In the genomic region with DNA sequence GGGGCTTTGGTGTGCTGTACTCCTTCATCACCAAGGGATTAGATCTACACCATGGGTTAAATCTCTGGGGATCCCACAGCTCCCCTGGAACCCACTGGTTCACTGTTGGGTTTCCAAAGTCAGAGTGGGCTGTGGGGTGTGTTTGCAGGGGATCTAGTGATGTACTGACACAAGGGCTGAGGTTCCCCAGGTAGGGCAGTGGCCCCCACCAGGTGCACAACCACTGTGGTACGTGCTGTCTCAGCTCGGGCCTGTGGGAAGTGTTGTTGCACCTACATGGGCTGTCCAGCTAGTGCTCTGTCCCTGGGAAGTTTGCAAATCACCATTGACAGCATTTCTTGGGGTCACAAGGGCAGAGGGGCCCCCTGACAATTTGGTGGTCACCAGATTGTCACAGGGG, we compare ENCODE assay signal across 29 cellular contexts.
"Had no signal": no experiment of that assay in that cellular context is flagged by ENCODE, and none has a peak within 500 bp of the region (broad histone marks: within the 10 kb centered on the region; RNA-seq: fewer than 3 reads in every experiment).

No MANE protein-coding gene starts in this region.

- ATAC-seq: stimulated activated effector memory CD8-positive, alpha-beta T cell treated with anti-CD3 and anti-CD28 coated beads, Interleukin-12 subunit alpha, Interleukin-12 subunit beta, amount 100 ng/mL, for 72 hours; stimulated activated memory B cell treated with anti-CD40 and anti-IgM and Interleukin-4, amounts not matched to agents 10 μg/mL and 1 μg/mL and 100 μg/mL, for 72 hours; stimulated activated naive B cell treated with anti-CD40 and anti-IgM and Interleukin-4, amounts not matched to agents 10 μg/mL and 1 μg/mL and 100 μg/mL, for 72 hours; stimulated activated naive CD8-positive, alpha-beta T cell treated with anti-CD3 and anti-CD28 coated beads, Interleukin-15, amount 100 ng/mL, for 72 hours; stimulated activated naive CD8-positive, alpha-beta T cell treated with anti-CD3 and anti-CD28 coated beads, Interleukin-15, Interleukin-2, amounts not matched to agents 100 U/mL and 50 U/mL, for 24 hours had no signal

- H3K36me3 Mint-ChIP-seq: stimulated activated effector memory CD8-positive, alpha-beta T cell treated with anti-CD3 and anti-CD28 coated beads, Interleukin-12 subunit alpha, Interleukin-12 subunit beta, amount 100 ng/mL, for 72 hours; stimulated activated memory B cell treated with anti-CD40 and anti-IgM and Interleukin-4, amounts not matched to agents 10 μg/mL and 1 μg/mL and 100 μg/mL, for 72 hours; stimulated activated naive B cell treated with anti-CD40 and anti-IgM and Interleukin-4, amounts not matched to agents 10 μg/mL and 1 μg/mL and 100 μg/mL, for 72 hours; type B pancreatic cell had no signal

- H3K9me3 ChIP-seq: suprapubic skin, testis, thoracic aorta, thyroid gland, upper lobe of right lung, uterus, vagina had no signal

- H3K27me3 Mint-ChIP-seq: stimulated activated memory B cell treated with anti-CD40 and anti-IgM and Interleukin-4, amounts not matched to agents 10 μg/mL and 1 μg/mL and 100 μg/mL, for 72 hours; stimulated activated naive B cell treated with anti-CD40 and anti-IgM and Interleukin-4, amounts not matched to agents 10 μg/mL and 1 μg/mL and 100 μg/mL, for 72 hours; stimulated activated naive CD8-positive, alpha-beta T cell treated with anti-CD3 and anti-CD28 coated beads, Interleukin-15, amount 100 ng/mL, for 72 hours; stimulated activated naive CD8-positive, alpha-beta T cell treated with anti-CD3 and anti-CD28 coated beads, Interleukin-15, Interleukin-2, amounts not matched to agents 100 ng/mL and 50 ng/mL, for 24 hours; type B pancreatic cell had no signal

- H3K27ac Mint-ChIP-seq: stimulated activated effector memory CD8-positive, alpha-beta T cell treated with anti-CD3 and anti-CD28 coated beads, Interleukin-12 subunit alpha, Interleukin-12 subunit beta, amount 100 ng/mL, for 72 hours; stimulated activated memory B cell treated with anti-CD40 and anti-IgM and Interleukin-4, amounts not matched to agents 10 μg/mL and 1 μg/mL and 100 μg/mL, for 72 hours; stimulated activated naive B cell treated with anti-CD40 and anti-IgM and Interleukin-4, amounts not matched to agents 10 μg/mL and 1 μg/mL and 100 μg/mL, for 72 hours; stimulated activated naive CD8-positive, alpha-beta T cell treated with anti-CD3 and anti-CD28 coated beads, Interleukin-15, amount 100 ng/mL, for 72 hours; stimulated activated naive CD8-positive, alpha-beta T cell treated with anti-CD3 and anti-CD28 coated beads, Interleukin-15, Interleukin-2, amounts not matched to agents 100 ng/mL and 50 ng/mL, for 24 hours; type B pancreatic cell had no signal

- H3K27me3 ChIP-seq: stomach, suprapubic skin, testis, thyroid gland, tibial artery, tibial nerve, transverse colon, upper lobe of left lung, upper lobe of right lung, uterus, vagina had no signal

- H3K36me3 ChIP-seq: stomach, suprapubic skin, thoracic aorta, thyroid gland, tibial artery, tibial nerve, transverse colon, upper lobe of left lung, upper lobe of right lung, uterus, vagina had no signal

- DNase-seq: stimulated activated CD4-positive, alpha-beta T cell treated with anti-CD3 and anti-CD28 coated beads, Interleukin-2, amount 100 ng/mL, for 48 hours; stimulated activated CD4-positive, alpha-beta T cell treated with anti-CD3 and anti-CD28 coated beads, Interleukin-4, amount 100 ng/mL, for 1 hour; stimulated activated CD4-positive, alpha-beta T cell treated with anti-CD3 and anti-CD28 coated beads, Interleukin-4, amount 100 ng/mL, for 24 hours; stimulated activated CD4-positive, alpha-beta T cell treated with anti-CD3 and anti-CD28 coated beads, Interleukin-4, amount 100 ng/mL, for 4 hours; stimulated activated CD8-positive, alpha-beta memory T cell treated with anti-CD3 and anti-CD28 coated beads, Interleukin-4, amount 100 ng/mL, for 48 hours; stimulated activated naive B cell treated with anti-CD40 and anti-IgM and Interleukin-4, amounts not matched to agents 10 μg/mL and 1 μg/mL and 100 μg/mL, for 72 hours; stimulated activated naive CD4-positive, alpha-beta T cell; stimulated activated naive CD4-positive, alpha-beta T cell treated with Interleukin-2 at 50 U/mL for 16 hours; stimulated activated naive CD8-positive, alpha-beta T cell treated with anti-CD3 and anti-CD28 coated beads, Interleukin-15, amount 100 ng/mL, for 72 hours; stimulated activated naive CD8-positive, alpha-beta T cell treated with anti-CD3 and anti-CD28 coated beads, Interleukin-15, Interleukin-2, amounts not matched to agents 100 U/mL and 50 U/mL, for 24 hours; stomach; substantia nigra; testis; thyroid gland; tibial artery; transverse colon; trophoblast cell; upper lobe of right lung; uterus had no signal

- H3K4me3 ChIP-seq: stomach, suprapubic skin, testis, thoracic aorta, thyroid gland, tibial artery, tibial nerve, transverse colon, upper lobe of left lung, upper lobe of right lung, uterus, vagina had no signal

- H3K4me1 ChIP-seq: stomach, suprapubic skin, testis, thyroid gland, tibial artery, tibial nerve, transverse colon, upper lobe of left lung, upper lobe of right lung, uterus, vagina had no signal

- H3K9me3 Mint-ChIP-seq: type B pancreatic cell had no signal

- H3K4me3 Mint-ChIP-seq: stimulated activated effector memory CD8-positive, alpha-beta T cell treated with anti-CD3 and anti-CD28 coated beads, Interleukin-12 subunit alpha, Interleukin-12 subunit beta, amount 100 ng/mL, for 72 hours; stimulated activated memory B cell treated with anti-CD40 and anti-IgM and Interleukin-4, amounts not matched to agents 10 μg/mL and 1 μg/mL and 100 μg/mL, for 72 hours; stimulated activated naive B cell treated with anti-CD40 and anti-IgM and Interleukin-4, amounts not matched to agents 10 μg/mL and 1 μg/mL and 100 μg/mL, for 72 hours; stimulated activated naive CD8-positive, alpha-beta T cell treated with anti-CD3 and anti-CD28 coated beads, Interleukin-15, amount 100 ng/mL, for 72 hours; stimulated activated naive CD8-positive, alpha-beta T cell treated with anti-CD3 and anti-CD28 coated beads, Interleukin-15, Interleukin-2, amounts not matched to agents 100 ng/mL and 50 ng/mL, for 24 hours; type B pancreatic cell had no signal

- H3K4me1 Mint-ChIP-seq: stimulated activated effector memory CD8-positive, alpha-beta T cell treated with anti-CD3 and anti-CD28 coated beads, Interleukin-12 subunit alpha, Interleukin-12 subunit beta, amount 100 ng/mL, for 72 hours; stimulated activated memory B cell treated with anti-CD40 and anti-IgM and Interleukin-4, amounts not matched to agents 10 μg/mL and 1 μg/mL and 100 μg/mL, for 72 hours; stimulated activated naive B cell treated with anti-CD40 and anti-IgM and Interleukin-4, amounts not matched to agents 10 μg/mL and 1 μg/mL and 100 μg/mL, for 72 hours; stimulated activated naive CD8-positive, alpha-beta T cell treated with anti-CD3 and anti-CD28 coated beads, Interleukin-15, amount 100 ng/mL, for 72 hours had no signal

- FAIRE-seq: urothelium cell line had no signal

- H3K27ac ChIP-seq: stomach, suprapubic skin, testis, thoracic aorta, thyroid gland, tibial artery, tibial nerve, transverse colon, upper lobe of left lung, upper lobe of right lung, uterus, vagina had no signal
